ENCODE assay signal across 8 cellular contexts in genomic region chr2:161063074-161063945, GRCh38.
A peak's percentile ranks its signal among the peaks of the same experiment; 100 is the strongest.
DNase-seq lines count a peak whose midpoint lies in the region; ATAC-seq lines count a peak whose summit lies in the region.

No MANE protein-coding gene starts in this region.

- ATAC-seq in GM18909 (IDR thresholded peaks at IDR 0.05; ENCODE audit: poor library complexity, unreplicated experiment) (peak; percentile 93), HG03159 (IDR thresholded peaks at IDR 0.05; ENCODE audit: unreplicated experiment) (peak; percentile 94)

- DNase-seq in AML-193 (lab: John Stamatoyannopoulos, UW) (peak; percentile 52 to 71), NCI-H2227 treated with DMSO at 0.1 percent for 48 hours (lab: John Stamatoyannopoulos, UW) (peak; percentile 93), cerebellar nuclear complex (lab: John Stamatoyannopoulos, UW) (peak; percentile 3 to 21), left kidney (ENCODE audit: low read depth, low spot score) (peak; percentile 85)
- peak; percentile 56 for DNase-seq in activated CD4-positive, CD25-positive, alpha-beta regulatory T cell treated with anti-CD3 and anti-CD28 coated beads, Interleukin-2, amount 50 U/mL, for 16 hours (ENCODE audit: low read depth, low spot score)
- peak; percentile 52 for DNase-seq in stimulated activated CD4-positive, alpha-beta T cell treated with anti-CD3 and anti-CD28 coated beads, Interleukin-2, amount 100 ng/mL, for 4 hours (ENCODE audit: low read depth)

Comparison
In these comparisons a context has a peak if more than half of its experiments do, and no peak if none do; other contexts are left out.
1. Peak in every context shown above with its lines: DNase-seq and ATAC-seq.
2. DNase-seq: peak in every context shown above with its lines; median percentile 93 in NCI-H2227 treated with DMSO at 0.1 percent for 48 hours; 85 in left kidney; 62 in AML-193; 56 in activated CD4-positive, CD25-positive, alpha-beta regulatory T cell treated with anti-CD3 and anti-CD28 coated beads, Interleukin-2, amount 50 U/mL, for 16 hours; 52 in stimulated activated CD4-positive, alpha-beta T cell treated with anti-CD3 and anti-CD28 coated beads, Interleukin-2, amount 100 ng/mL, for 4 hours; 12 in cerebellar nuclear complex.